ENCODE assay signal across 23 cellular contexts in genomic region chr7:138006106-138006505, GRCh38.
"Had no signal": no experiment of that assay in that cellular context is flagged by ENCODE, and none has a peak within 500 bp of the region (broad histone marks: within the 10 kb centered on the region; RNA-seq: fewer than 3 reads in every experiment).

No MANE protein-coding gene starts in this region.

- H3K9me3 ChIP-seq: colonic mucosa, left ventricle myocardium inferior, lower lobe of right lung, psoas muscle, stomach, upper lobe of left lung, uterus had no signal

- H3K27me3 Mint-ChIP-seq: natural killer cell treated with Interleukin-12 subunit alpha and Interleukin-12 subunit beta and Interleukin-15 and Interleukin-18, amount 100 ng/mL, for 72 hours had no signal

- H2AFZ ChIP-seq: hepatocyte had no signal

- H3K36me3 Mint-ChIP-seq: memory B cell; natural killer cell treated with Interleukin-12 subunit alpha and Interleukin-12 subunit beta and Interleukin-15 and Interleukin-18, amount 100 ng/mL, for 72 hours had no signal

- H3K4me3 Mint-ChIP-seq: endodermal cell; memory B cell; natural killer cell treated with Interleukin-12 subunit alpha and Interleukin-12 subunit beta and Interleukin-15 and Interleukin-18, amount 100 ng/mL, for 72 hours had no signal

- H3K27ac Mint-ChIP-seq: endodermal cell, memory B cell had no signal

- DNase-seq: cerebellar nuclear complex; colonic mucosa; effector CD4-positive, alpha-beta T cell; endodermal cell; foreskin keratinocyte; kidney; left cardiac atrium; left ventricle myocardium inferior; lower lobe of right lung; midbrain; psoas muscle; retina; stimulated activated CD4-positive, alpha-beta T cell treated with anti-CD3 and anti-CD28 coated beads, Interleukin-2, amount 100 ng/mL, for 24 hours; stimulated activated naive CD4-positive, alpha-beta T cell; stomach; upper lobe of left lung; uterus had no signal

- H3K4me1 ChIP-seq: colonic mucosa, foreskin keratinocyte, psoas muscle had no signal

- H3K4me2 ChIP-seq: hepatocyte had no signal

- ATAC-seq: esophagus mucosa; foreskin keratinocyte; left cardiac atrium; lower lobe of right lung; natural killer cell treated with Interleukin-12 subunit alpha and Interleukin-12 subunit beta and Interleukin-15 and Interleukin-18, amount 100 ng/mL, for 72 hours; psoas muscle; sciatic nerve had no signal

- H3K9me3 Mint-ChIP-seq: memory B cell; natural killer cell treated with Interleukin-12 subunit alpha and Interleukin-12 subunit beta and Interleukin-15 and Interleukin-18, amount 100 ng/mL, for 72 hours had no signal

- H3K27me3 ChIP-seq: colonic mucosa, hepatocyte, stomach, upper lobe of left lung, uterus had no signal

- H3K36me3 ChIP-seq: colonic mucosa, left ventricle myocardium inferior, lower lobe of right lung, stomach, upper lobe of left lung, uterus had no signal

- H3K27ac ChIP-seq: colonic mucosa, foreskin keratinocyte, hepatocyte, left ventricle myocardium inferior, lower lobe of right lung, psoas muscle, skin epidermis, stomach, upper lobe of left lung, uterus had no signal

- H3K4me3 ChIP-seq: colonic mucosa, hepatocyte, left ventricle myocardium inferior, lower lobe of right lung, psoas muscle, skin epidermis, stomach, upper lobe of left lung, uterus had no signal
